8 cellular contexts compared by ENCODE assay signal in the genomic region with DNA sequence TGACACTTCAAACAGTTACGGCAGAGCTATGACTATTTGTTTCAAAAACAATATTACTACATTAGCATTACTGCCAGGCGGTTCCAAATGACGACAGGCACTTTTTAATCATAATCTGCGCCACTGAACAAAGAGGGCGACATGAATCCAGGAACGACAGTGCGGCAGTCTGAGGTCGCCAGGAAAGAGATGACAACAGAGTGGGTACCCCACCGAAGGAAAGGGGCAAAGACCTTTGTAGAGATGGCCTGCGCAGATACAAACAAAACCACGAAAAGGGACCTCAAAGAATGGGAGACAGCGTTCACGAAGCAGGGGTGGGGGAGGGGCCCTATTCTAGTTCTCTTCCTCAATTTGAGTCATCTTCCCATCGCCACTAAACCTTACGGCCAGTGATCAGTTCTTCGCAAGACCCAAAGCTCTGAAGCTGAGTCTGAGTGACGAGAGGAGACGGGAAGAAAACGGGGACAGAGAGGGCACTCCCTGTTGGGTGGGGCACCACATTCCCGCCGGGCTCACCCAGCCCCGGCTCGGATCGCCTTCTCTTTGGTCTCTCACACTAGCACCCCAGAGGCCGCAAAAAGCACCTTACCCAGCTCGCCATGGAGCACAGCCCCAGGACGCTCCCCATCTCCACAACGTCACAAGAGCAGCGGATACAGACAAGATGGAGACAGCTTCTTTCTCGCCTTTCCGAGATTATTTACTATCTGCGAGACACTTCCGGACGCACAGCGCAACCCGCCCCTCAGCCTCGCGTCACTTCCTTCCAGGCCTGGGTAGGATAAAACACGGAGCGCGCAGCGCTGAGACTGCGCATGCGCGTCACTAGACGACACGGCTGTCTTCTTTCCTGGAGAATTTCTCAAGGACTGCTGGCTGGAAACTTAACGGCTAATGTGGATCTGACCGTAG.
DNase-seq lines count a peak whose midpoint lies in the region; ATAC-seq and TF ChIP-seq lines count a peak whose summit lies in the region.

TSS of gene SERINC1 (minus strand) at position 701 of the 915 bp plus-strand sequence. CDS start at position 631, 70 bp downstream.

- ATAC-seq in GM19025 (IDR thresholded peaks at IDR 0.05; ENCODE audit: low read depth, unreplicated experiment) (peak; percentile 98), HG03342 (IDR thresholded peaks at IDR 0.05; ENCODE audit: unreplicated experiment) (peak; percentile 98)
- ATAC-seq in central memory CD8-positive, alpha-beta T cell (replicated peaks; ENCODE audit: extremely low read depth, poor library complexity, severe bottlenecking), result peak; percentile 95

- DNase-seq in AG09309 (ENCODE audit: low read depth) (peak; percentile 74), NCI-H446 (lab: John Stamatoyannopoulos, UW) (peak; percentile 90 to 93), iris pigment epithelial cell (ENCODE audit: low read depth) (peak; percentile 93)
- peak; percentile 92 for DNase-seq in activated CD4-positive, CD25-positive, alpha-beta regulatory T cell treated with anti-CD3 and anti-CD28 coated beads, Interleukin-2, amount 50 U/mL, for 16 hours (ENCODE audit: low read depth, low spot score)
- peak; percentile 87 for DNase-seq in central memory CD8-positive, alpha-beta T cell (ENCODE audit: low spot score in 2 of 2)
- peak; percentile 80 to 87 for DNase-seq in stimulated activated CD4-positive, alpha-beta T cell treated with anti-CD3 and anti-CD28 coated beads, Interleukin-12 subunit alpha, Interleukin-12 subunit beta, amount 100 ng/mL, for 24 hours (ENCODE audit: low read depth in 2 of 2)

- TF ChIP-seq CTCF in AG09309 (IDR thresholded peaks at IDR 0.05; ENCODE audit: control insufficient read depth, insufficient read depth, low read depth, low read length, missing control alignments), result no peak

- peak within 1 kb of the TSS; percentile 98 for H3K27ac Mint-ChIP-seq in central memory CD8-positive, alpha-beta T cell (ENCODE audit: low read depth)

- H3K27me3 Mint-ChIP-seq in central memory CD8-positive, alpha-beta T cell, result no peaks in the 10 kb centered on the region

- peaks cover 36% of the 10 kb centered on the region for H3K4me1 Mint-ChIP-seq in central memory CD8-positive, alpha-beta T cell

- H3K4me3 Mint-ChIP-seq in central memory CD8-positive, alpha-beta T cell, result peak within 1 kb of the TSS; percentile 96

- H3K9me3 Mint-ChIP-seq in central memory CD8-positive, alpha-beta T cell, result no peaks in the 10 kb centered on the region

- H3K4me3 ChIP-seq in AG09309 (ENCODE audit: control insufficient read depth, low read depth, low read length), result peak within 1 kb of the TSS; percentile 90

- H3K36me3 Mint-ChIP-seq in central memory CD8-positive, alpha-beta T cell (ENCODE audit: insufficient read depth), result peaks cover 34% of the 10 kb centered on the region

Comparison
In these comparisons a context has a peak if more than half of its experiments do, and no peak if none do; other contexts are left out.
1. Peak in every context shown above with its lines: DNase-seq, ATAC-seq and H3K4me3 ChIP-seq.